ENCODE assay signal across 21 cellular contexts in the genomic region with DNA sequence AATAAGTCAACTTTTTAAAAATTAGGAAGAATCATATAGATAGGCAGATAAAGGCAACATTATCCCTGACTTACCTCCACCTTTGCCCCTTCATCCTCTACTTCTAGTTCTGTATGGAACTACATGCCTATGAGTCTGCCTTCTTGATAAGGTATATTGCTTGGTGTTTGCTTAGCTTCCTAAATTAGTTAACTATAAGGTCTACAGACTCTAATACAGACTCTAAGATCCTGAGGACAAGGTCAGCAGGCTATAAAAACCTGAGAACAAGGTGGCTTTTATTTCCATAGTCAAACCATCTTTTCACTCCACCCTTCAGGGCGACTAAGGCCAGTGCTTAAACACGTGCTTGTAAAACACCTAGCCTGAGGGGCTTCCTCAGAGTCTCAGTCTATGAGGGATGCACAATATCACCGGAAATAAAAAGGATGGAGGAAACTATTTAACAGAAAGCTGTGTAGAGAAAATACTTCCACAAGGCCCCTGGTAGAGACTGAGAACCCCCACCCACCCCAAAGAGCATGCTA. TPM values are rescaled to one million over a fixed set of nuclear protein-coding genes. Genes with fewer than 3 reads are reported as not detected.
DNase-seq lines count a peak whose midpoint lies in the region; ATAC-seq and TF ChIP-seq lines count a peak whose summit lies in the region.
"Had no signal": no experiment of that assay in that cellular context is flagged by ENCODE, and none has a peak within 500 bp of the region (broad histone marks: within the 10 kb centered on the region; RNA-seq: fewer than 3 reads in every experiment).

No MANE protein-coding gene starts in this region.

- no peak overlapping the region for H3K9ac ChIP-seq in colonic mucosa (ENCODE audit: low read depth in 2 of 2, low read length in 2 of 2)

- no peak overlapping the region for H3K27ac ChIP-seq in colonic mucosa

- H3K4me1 Mint-ChIP-seq in Caco-2 (ENCODE audit: low read depth, unreplicated experiment) (peaks cover 61% of the 10 kb centered on the region), WTC11 (peaks cover 35% of the 10 kb centered on the region)

- H3K9me3 ChIP-seq in Caco-2: no peaks in the 10 kb centered on the region
- no peaks in the 10 kb centered on the region for H3K9me3 ChIP-seq in colonic mucosa
- H3K9me3 ChIP-seq in mucosa of descending colon: no peaks in the 10 kb centered on the region
- H3K9me3 ChIP-seq: BE2C had no signal

- peaks cover 49% of the 10 kb centered on the region for H3K4me1 ChIP-seq in Caco-2
- peaks cover 7% of the 10 kb centered on the region for H3K4me1 ChIP-seq in colonic mucosa
- peaks cover 14% of the 10 kb centered on the region for H3K4me1 ChIP-seq in mucosa of descending colon (ENCODE audit: low read depth)
- H3K4me1 ChIP-seq: BE2C had no signal

- H3K36me3 ChIP-seq in Caco-2 (ENCODE audit: control insufficient read depth, insufficient read depth, low read length): peaks cover 5% of the 10 kb centered on the region; the same call in 1 of the 2 replicates
- no peaks in the 10 kb centered on the region for H3K36me3 ChIP-seq in colonic mucosa
- no peaks in the 10 kb centered on the region for H3K36me3 ChIP-seq in mucosa of descending colon (ENCODE audit: low read depth)

- DNase-seq in Caco-2: no peak
- peak; percentile 81 for DNase-seq in NCI-H526 treated with DMSO at 0.1 percent for 48 hours (lab: John Stamatoyannopoulos, UW)
- DNase-seq in colonic mucosa: peak; percentile 40
- DNase-seq in mucosa of descending colon: peak in 1 of 3 donors; percentile 48
- no peak for DNase-seq in AG20443 (ENCODE audit: low spot score)
- no peak for DNase-seq in WTC11 (ENCODE audit: low spot score)
- DNase-seq: BE2C; C1 segment of cervical spinal cord; CD4-positive, CD25-positive, alpha-beta regulatory T cell; CD8-positive, alpha-beta memory T cell; DMS153; DMS79; GDM1; GOT3; H7; HFFc6 had no signal

- CTCF ChIA-PET in Caco-2 (lab: Charles Lee): interaction anchor here (0.5 to 1.2 kb wide), 2 partner anchors 18 to 812 kb away, joined by 3 to 5 read pairs; a partner anchor contains a TSS
- CTCF ChIA-PET in WTC11 (lab: Charles Lee): no interaction called here

- H3K27me3 ChIP-seq in Caco-2 (replicated peaks; ENCODE audit: control insufficient read depth, insufficient read depth, low read length) (no peaks in the 10 kb centered on the region), colonic mucosa (no peaks in the 10 kb centered on the region)
- H3K27me3 ChIP-seq: BE2C had no signal

- H3K9me3 Mint-ChIP-seq in Caco-2 (ENCODE audit: unreplicated experiment): no peaks in the 10 kb centered on the region
- H3K9me3 Mint-ChIP-seq in WTC11: no peaks in the 10 kb centered on the region
- H3K9me3 Mint-ChIP-seq: CD4-positive, CD25-positive, alpha-beta regulatory T cell; CD8-positive, alpha-beta memory T cell; HFFc6 had no signal

- peak; percentile 91 for ATAC-seq in mucosa of descending colon
- no peak for ATAC-seq in WTC11
- ATAC-seq in HG03439 (IDR thresholded peaks at IDR 0.05; ENCODE audit: unreplicated experiment): no peak
- ATAC-seq in HG02798 (IDR thresholded peaks at IDR 0.05; ENCODE audit: poor library complexity, unreplicated experiment): no peak
- ATAC-seq: HCT116 had no signal

- H3K4me3 Mint-ChIP-seq in Caco-2 (ENCODE audit: unreplicated experiment): no peak overlapping the region
- H3K4me3 Mint-ChIP-seq in WTC11: no peak overlapping the region
- H3K4me3 Mint-ChIP-seq: CD4-positive, CD25-positive, alpha-beta regulatory T cell; CD8-positive, alpha-beta memory T cell; HFFc6 had no signal

- TF ChIP-seq CTCF in Caco-2 (IDR thresholded peaks at IDR 0.05; ENCODE audit: insufficient read depth in 1 of 2, low read depth in 1 of 2, low read length in 1 of 2, severe bottlenecking in 1 of 2, unreplicated experiment in 1 of 2) (no peak), colonic mucosa (IDR thresholded peaks at IDR 0.05) (no peak), mucosa of descending colon (IDR thresholded peaks at IDR 0.05) (no peak), WTC11 (IDR thresholded peaks at IDR 0.05) (no peak)

- H3K27me3 Mint-ChIP-seq in Caco-2 (ENCODE audit: insufficient read depth, unreplicated experiment) (no peaks in the 10 kb centered on the region), WTC11 (ENCODE audit: low read depth) (peaks cover 47% of the 10 kb centered on the region)
- H3K27me3 Mint-ChIP-seq: CD4-positive, CD25-positive, alpha-beta regulatory T cell; CD8-positive, alpha-beta memory T cell had no signal

- H3K27ac Mint-ChIP-seq in Caco-2 (ENCODE audit: unreplicated experiment): peak overlapping the region; percentile 8
- H3K27ac Mint-ChIP-seq in WTC11: no peak overlapping the region
- H3K27ac Mint-ChIP-seq: CD4-positive, CD25-positive, alpha-beta regulatory T cell; HFFc6 had no signal

- H3K36me3 Mint-ChIP-seq in Caco-2 (ENCODE audit: insufficient read depth, unreplicated experiment) (peaks cover 23% of the 10 kb centered on the region), WTC11 (peaks cover 16% of the 10 kb centered on the region)

- H3K4me3 ChIP-seq in Caco-2 (ENCODE audit: low read depth, low read length) (no peak overlapping the region), colonic mucosa (no peak overlapping the region), mucosa of descending colon (no peak overlapping the region)

- BruUV-seq in Caco-2 (replicated peaks; lab: Mats Ljungman, UMichigan): no TSS peak

- intact Hi-C loops in Caco-2 (cut with micrococcal nuclease; ENCODE audit: unreplicated experiment) (loop anchor here (2.0 kb wide), 1 partner anchor 66 kb away; a partner anchor contains a TSS), colonic mucosa (cut with DNase I) (no loop called here), mucosa of descending colon (cut with DNase I, micrococcal nuclease) (no loop called here)

- POLR2A ChIA-PET in Caco-2 (lab: Charles Lee): interaction anchor here (1.3 kb wide), 1 partner anchor 17 kb away, joined by 7 read pairs; no protein-coding TSS in a partner anchor
- POLR2A ChIA-PET in WTC11 (lab: Charles Lee): no interaction called here

TF ChIP-seq in WTC11, 78 proteins besides CTCF, POLR2A, EP300 and RAD21:
- TF ChIP-seq, protein P1, sequence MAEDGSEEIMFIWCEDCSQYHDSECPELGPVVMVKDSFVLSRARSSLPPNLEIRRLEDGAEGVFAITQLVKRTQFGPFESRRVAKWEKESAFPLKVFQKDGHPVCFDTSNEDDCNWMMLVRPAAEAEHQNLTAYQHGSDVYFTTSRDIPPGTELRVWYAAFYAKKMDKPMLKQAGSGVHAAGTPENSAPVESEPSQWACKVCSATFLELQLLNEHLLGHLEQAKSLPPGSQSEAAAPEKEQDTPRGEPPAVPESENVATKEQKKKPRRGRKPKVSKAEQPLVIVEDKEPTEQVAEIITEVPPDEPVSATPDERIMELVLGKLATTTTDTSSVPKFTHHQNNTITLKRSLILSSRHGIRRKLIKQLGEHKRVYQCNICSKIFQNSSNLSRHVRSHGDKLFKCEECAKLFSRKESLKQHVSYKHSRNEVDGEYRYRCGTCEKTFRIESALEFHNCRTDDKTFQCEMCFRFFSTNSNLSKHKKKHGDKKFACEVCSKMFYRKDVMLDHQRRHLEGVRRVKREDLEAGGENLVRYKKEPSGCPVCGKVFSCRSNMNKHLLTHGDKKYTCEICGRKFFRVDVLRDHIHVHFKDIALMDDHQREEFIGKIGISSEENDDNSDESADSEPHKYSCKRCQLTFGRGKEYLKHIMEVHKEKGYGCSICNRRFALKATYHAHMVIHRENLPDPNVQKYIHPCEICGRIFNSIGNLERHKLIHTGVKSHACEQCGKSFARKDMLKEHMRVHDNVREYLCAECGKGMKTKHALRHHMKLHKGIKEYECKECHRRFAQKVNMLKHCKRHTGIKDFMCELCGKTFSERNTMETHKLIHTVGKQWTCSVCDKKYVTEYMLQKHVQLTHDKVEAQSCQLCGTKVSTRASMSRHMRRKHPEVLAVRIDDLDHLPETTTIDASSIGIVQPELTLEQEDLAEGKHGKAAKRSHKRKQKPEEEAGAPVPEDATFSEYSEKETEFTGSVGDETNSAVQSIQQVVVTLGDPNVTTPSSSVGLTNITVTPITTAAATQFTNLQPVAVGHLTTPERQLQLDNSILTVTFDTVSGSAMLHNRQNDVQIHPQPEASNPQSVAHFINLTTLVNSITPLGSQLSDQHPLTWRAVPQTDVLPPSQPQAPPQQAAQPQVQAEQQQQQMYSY (CRISPR knock-in tag; IDR thresholded peaks at IDR 0.05): no peak
- TF ChIP-seq GRHL2 (CRISPR knock-in tag; IDR thresholded peaks at IDR 0.05; ENCODE audit: insufficient replicate concordance, severe bottlenecking) (no peak), OVOL2 (CRISPR knock-in tag; IDR thresholded peaks at IDR 0.05; ENCODE audit: borderline replicate concordance) (no peak), SP1 (CRISPR knock-in tag; conservative IDR thresholded peaks at IDR 0.05) (no peak), RELA (CRISPR knock-in tag; IDR thresholded peaks at IDR 0.05; ENCODE audit: borderline replicate concordance) (no peak), ZNF219 (CRISPR knock-in tag; IDR thresholded peaks at IDR 0.05; ENCODE audit: borderline replicate concordance) (no peak), ATF1 (CRISPR knock-in tag; IDR thresholded peaks at IDR 0.05) (no peak)

RNA-seq across cellular contexts. Expression of a gene that starts 36.1 kb away (rescaled TPM):
- total RNA-seq in Caco-2 (2022) (200 and 201 TPM in 2 replicates), colonic mucosa (1 to 10 TPM; 1.1 to 1.3 TPM), mucosa of descending colon (1 to 10 TPM in 2 of 3 donors, under 1 TPM in 1; 0.19 to 1.5 (median 1.2) TPM), WTC11 (2021) (18.2 to 24.3 TPM (median 20.9 TPM) in 3 replicates)
- total RNA-seq: A172; CD4-positive, CD25-positive, alpha-beta regulatory T cell; CD8-positive, alpha-beta memory T cell; HFFc6; HT-29 had no signal

Comparison
In these comparisons a context has a peak if more than half of its experiments do, and no peak if none do; other contexts are left out.
1. DNase-seq: peak in NCI-H526 treated with DMSO at 0.1 percent for 48 hours (single experiment) and colonic mucosa (single experiment); none in Caco-2 (0 of 2), AG20443 (single experiment) and WTC11 (single experiment).